8 cellular contexts compared by ENCODE assay signal in genomic region chr16:726438-727290, GRCh38. TPM values are rescaled to one million over a fixed set of nuclear protein-coding genes. Genes with fewer than 3 reads are reported as not detected.
DNase-seq lines count a peak whose midpoint lies in the region; ATAC-seq and TF ChIP-seq lines count a peak whose summit lies in the region.

Gene CCDC78 (minus strand): TSS chr16:726443. CDS start chr16:726367, 76 bp downstream.
Gene HAGHL (plus strand): TSS chr16:727106. CDS start chr16:727510, 404 bp downstream.

- H3K4me2 ChIP-seq in fibroblast of lung (ENCODE audit: extremely low read depth, insufficient read depth, low read length): peak within 1 kb of the TSS; percentile 83

- no peaks in the 10 kb centered on the region for H3K36me3 Mint-ChIP-seq in activated CD4-positive, alpha-beta T cell treated with anti-CD3 and anti-CD28 coated beads for 36 hours (ENCODE audit: low read depth)
- no peaks in the 10 kb centered on the region for H3K36me3 Mint-ChIP-seq in nephron (ENCODE audit: low read depth)

- no peaks in the 10 kb centered on the region for H4K20me1 ChIP-seq in fibroblast of lung (ENCODE audit: control insufficient read depth, extremely low read depth, insufficient read depth, low read length)

- H3K27ac Mint-ChIP-seq in activated CD4-positive, alpha-beta T cell treated with anti-CD3 and anti-CD28 coated beads for 36 hours: no peak within 1 kb of the TSS
- H3K27ac Mint-ChIP-seq in nephron: no peak within 1 kb of the TSS

- H3K27me3 Mint-ChIP-seq in activated CD4-positive, alpha-beta T cell treated with anti-CD3 and anti-CD28 coated beads for 36 hours: no peaks in the 10 kb centered on the region
- peaks cover 13% of the 10 kb centered on the region for H3K27me3 Mint-ChIP-seq in nephron (ENCODE audit: low read depth)

- no peaks in the 10 kb centered on the region for H3K4me1 ChIP-seq in fibroblast of lung (ENCODE audit: control insufficient read depth, extremely low read depth, insufficient read depth, low read length)
- peaks cover 0 to 40% (median 34%) of the 10 kb centered on the region in 4 donors for H3K4me1 ChIP-seq in tibial artery

- peak within 1 kb of the TSS; percentile 61 for H3K4me3 Mint-ChIP-seq in activated CD4-positive, alpha-beta T cell treated with anti-CD3 and anti-CD28 coated beads for 36 hours
- peak within 1 kb of the TSS; percentile 22 to 75 (median 47) for H3K4me3 Mint-ChIP-seq in nephron

- ATAC-seq in activated CD4-positive, alpha-beta T cell treated with anti-CD3 and anti-CD28 coated beads for 36 hours: peak; percentile 31

- CTCF ChIA-PET in activated CD4-positive, alpha-beta T cell treated with anti-CD3 and anti-CD28 coated beads for 36 hours (lab: Charles Lee): interaction anchor here (0.5 to 1.5 kb wide), 2 partner anchors 14 to 381 kb away, joined by 3 to 5 read pairs; no protein-coding TSS in a partner anchor

- POLR2A ChIA-PET in activated CD4-positive, alpha-beta T cell treated with anti-CD3 and anti-CD28 coated beads for 36 hours (lab: Charles Lee): interaction anchor here (1.3 kb wide), 1 partner anchor 11 kb away, joined by 4 read pairs; no protein-coding TSS in a partner anchor

- H3K79me2 ChIP-seq in fibroblast of lung (ENCODE audit: control insufficient read depth, insufficient read depth, low read length): no peaks in the 10 kb centered on the region

- H3K36me3 ChIP-seq in fibroblast of lung (ENCODE audit: control insufficient read depth, insufficient read depth, low read length) (peaks cover 10% of the 10 kb centered on the region), tibial artery (peaks cover 0 to 25% (median 0%) of the 10 kb centered on the region in 3 donors)

- H3K9ac ChIP-seq in fibroblast of lung (ENCODE audit: insufficient read depth, low read length): peak within 1 kb of the TSS; percentile 40

- no peaks in the 10 kb centered on the region for H3K9me3 Mint-ChIP-seq in activated CD4-positive, alpha-beta T cell treated with anti-CD3 and anti-CD28 coated beads for 36 hours (ENCODE audit: low read depth)
- H3K9me3 Mint-ChIP-seq in nephron: no peaks in the 10 kb centered on the region

- H2AFZ ChIP-seq in fibroblast of lung (ENCODE audit: low read length): no peak within 1 kb of the TSS

- TF ChIP-seq CTCF in fibroblast of lung (conservative IDR thresholded peaks at IDR 0.05 in 1 of 2, IDR thresholded peaks at IDR 0.05 in 1 of 2; ENCODE audit: low read depth in 1 of 2, low read length in 2 of 2): no peak
- no peak for TF ChIP-seq CTCF in nephron (IDR thresholded peaks at IDR 0.05; ENCODE audit: unreplicated experiment in 3 of 3)
- no peak for TF ChIP-seq CTCF in tibial artery (IDR thresholded peaks at IDR 0.05)

- peaks cover 6% of the 10 kb centered on the region for H3K4me1 Mint-ChIP-seq in activated CD4-positive, alpha-beta T cell treated with anti-CD3 and anti-CD28 coated beads for 36 hours
- no peaks in the 10 kb centered on the region for H3K4me1 Mint-ChIP-seq in nephron

- H3K9me3 ChIP-seq in fibroblast of lung (ENCODE audit: control insufficient read depth, insufficient read depth, low read depth, low read length) (no peaks in the 10 kb centered on the region), tibial artery (no peaks in the 10 kb centered on the region)

- no peaks in the 10 kb centered on the region for H3K27me3 ChIP-seq in fibroblast of lung (ENCODE audit: control insufficient read depth, insufficient read depth, low read length)
- peaks cover 0 to 45% of the 10 kb centered on the region in 2 donors for H3K27me3 ChIP-seq in tibial artery

- DNase-seq in activated CD4-positive, alpha-beta T cell treated with anti-CD3 and anti-CD28 coated beads for 36 hours: peak; percentile 74
- DNase-seq in activated CD4-positive, alpha-beta T cell treated with anti-CD3 and anti-CD28 coated beads for 1 hour: no peak
- DNase-seq in NCI-H526 (lab: John Stamatoyannopoulos, UW) (peak; percentile 26 to 90), fibroblast of lung (ENCODE audit: low read depth in 2 of 2) (peak; percentile 24 to 40), tibial artery (no peak), KG1 (lab: John Stamatoyannopoulos, UW) (no peak)
- DNase-seq in activated T-cell treated with anti-CD3 and anti-CD28 coated beads, Interleukin-2, amount 50 U/mL, for 48 hours: peak; percentile 77 to 78

- H3K4me3 ChIP-seq in fibroblast of lung (replicated peaks in 1 of 4; ENCODE audit: control extremely low read depth in 1 of 4, insufficient read depth in 1 of 4, low read depth in 3 of 4, low read length in 4 of 4) (peak within 1 kb of the TSS; percentile 48 to 75 (median 61)), tibial artery (peak within 1 kb of the TSS; percentile 39 to 44)

- intact Hi-C loops in activated CD4-positive, alpha-beta T cell treated with anti-CD3 and anti-CD28 coated beads for 36 hours (cut with DNase I, micrococcal nuclease): loop anchor here in 1 of 2 experiments (1.0 kb wide), 1 partner anchor 11 kb away; the partner anchor contains the start of gene METRN
- intact Hi-C loops in tibial artery (cut with DNase I; ENCODE audit: low total_unique reads): no loop called here

- H3K27ac ChIP-seq in fibroblast of lung (ENCODE audit: insufficient read depth, low read length): no peak within 1 kb of the TSS
- H3K27ac ChIP-seq in tibial artery: no peak within 1 kb of the TSS

RNA-seq across cellular contexts. Expression of gene CCDC78, which starts in this region (rescaled TPM):
- total RNA-seq in activated CD4-positive, alpha-beta T cell treated with anti-CD3 and anti-CD28 coated beads for 36 hours: 1 to 10 TPM; 1.8 to 2.4 TPM
- total RNA-seq in fibroblast of lung: 1.0 and 1.8 TPM in 2 replicates
- polyA plus RNA-seq in fibroblast of lung: 0.50 and 0.64 TPM in 2 replicates
- polyA plus RNA-seq in fibroblast of lung (2012): 0.82 and 1.2 TPM in 2 replicates
- polyA minus RNA-seq in fibroblast of lung (ENCODE audit: low replicate concordance): 0.52 and 0.55 TPM in 2 replicates

RNA-seq across cellular contexts. Expression of gene HAGHL, which starts in this region (rescaled TPM):
- 10 to 100 TPM; 10.0 to 11.7 TPM for total RNA-seq in activated CD4-positive, alpha-beta T cell treated with anti-CD3 and anti-CD28 coated beads for 36 hours
- 14.1 and 16.3 TPM in 2 replicates for total RNA-seq in fibroblast of lung
- polyA plus RNA-seq in fibroblast of lung: 3.1 and 3.7 TPM in 2 replicates
- 7.8 and 9.6 TPM in 2 replicates for polyA plus RNA-seq in fibroblast of lung (2012)
- polyA minus RNA-seq in fibroblast of lung (ENCODE audit: low replicate concordance): 1.3 and 8.7 TPM in 2 replicates

Comparison
In these comparisons a context has a peak if more than half of its experiments do, and no peak if none do; other contexts are left out.
1. DNase-seq: peak in activated CD4-positive, alpha-beta T cell treated with anti-CD3 and anti-CD28 coated beads for 36 hours (single experiment), NCI-H526 (2 of 2), activated T-cell treated with anti-CD3 and anti-CD28 coated beads, Interleukin-2, amount 50 U/mL, for 48 hours (2 of 2) and fibroblast of lung (2 of 2); none in activated CD4-positive, alpha-beta T cell treated with anti-CD3 and anti-CD28 coated beads for 1 hour (single experiment), tibial artery (0 of 2) and KG1 (single experiment).